1 cellular context compared by ENCODE assay signal in the genomic region with DNA sequence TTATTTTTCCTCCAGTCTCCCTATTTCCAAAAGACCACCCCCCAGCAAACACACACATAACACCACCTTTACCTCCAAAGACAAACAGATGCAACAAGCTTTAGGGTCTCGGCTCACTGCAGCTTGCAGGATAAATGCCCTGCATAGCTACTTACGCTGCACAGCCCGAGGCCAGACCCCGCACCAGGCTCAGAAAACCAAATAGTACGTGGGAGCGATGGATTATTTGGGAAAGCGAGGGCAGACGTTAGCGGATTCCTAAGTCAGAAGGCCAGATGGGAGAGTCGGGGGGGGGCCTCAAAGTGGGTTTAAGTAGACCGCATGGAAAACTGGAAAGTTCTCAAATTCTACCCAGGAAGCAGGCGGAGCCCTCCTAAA.
TF ChIP-seq lines count a peak whose summit lies in the region.

No MANE protein-coding gene starts in this region.

TF ChIP-seq in liver, 16 proteins besides CTCF, POLR2A, EP300 and RAD21 (continued from another document):
- TF ChIP-seq, protein P1, sequence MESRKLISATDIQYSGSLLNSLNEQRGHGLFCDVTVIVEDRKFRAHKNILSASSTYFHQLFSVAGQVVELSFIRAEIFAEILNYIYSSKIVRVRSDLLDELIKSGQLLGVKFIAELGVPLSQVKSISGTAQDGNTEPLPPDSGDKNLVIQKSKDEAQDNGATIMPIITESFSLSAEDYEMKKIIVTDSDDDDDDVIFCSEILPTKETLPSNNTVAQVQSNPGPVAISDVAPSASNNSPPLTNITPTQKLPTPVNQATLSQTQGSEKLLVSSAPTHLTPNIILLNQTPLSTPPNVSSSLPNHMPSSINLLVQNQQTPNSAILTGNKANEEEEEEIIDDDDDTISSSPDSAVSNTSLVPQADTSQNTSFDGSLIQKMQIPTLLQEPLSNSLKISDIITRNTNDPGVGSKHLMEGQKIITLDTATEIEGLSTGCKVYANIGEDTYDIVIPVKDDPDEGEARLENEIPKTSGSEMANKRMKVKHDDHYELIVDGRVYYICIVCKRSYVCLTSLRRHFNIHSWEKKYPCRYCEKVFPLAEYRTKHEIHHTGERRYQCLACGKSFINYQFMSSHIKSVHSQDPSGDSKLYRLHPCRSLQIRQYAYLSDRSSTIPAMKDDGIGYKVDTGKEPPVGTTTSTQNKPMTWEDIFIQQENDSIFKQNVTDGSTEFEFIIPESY (IDR thresholded peaks at IDR 0.05): no peak
- TF ChIP-seq JUND (IDR thresholded peaks at IDR 0.05): no peak
